Comparison of ENCODE assay signal across 14 cellular contexts in the genomic region with DNA sequence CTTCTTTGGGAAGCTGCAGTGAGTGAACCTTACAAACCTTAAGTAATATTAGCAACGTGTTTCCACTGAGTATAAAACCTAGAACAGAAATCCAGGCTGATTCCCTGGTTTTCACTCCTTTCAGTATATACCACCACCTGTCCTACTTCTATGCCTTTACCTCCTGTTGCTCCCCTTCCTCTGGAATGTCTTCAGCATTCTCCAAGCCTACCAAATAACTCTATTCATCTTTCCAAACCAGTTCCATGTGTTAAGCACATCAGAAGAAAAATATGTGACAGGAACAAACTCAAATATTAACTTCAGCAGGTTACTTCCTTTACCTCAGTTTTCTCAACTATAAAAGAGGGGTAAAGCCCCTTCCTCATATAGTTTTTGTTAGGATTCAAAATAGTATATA. TPM values are rescaled to one million over a fixed set of nuclear protein-coding genes. Genes with fewer than 3 reads are reported as not detected.
DNase-seq lines count a peak whose midpoint lies in the region; ATAC-seq, FAIRE-seq and TF ChIP-seq lines count a peak whose summit lies in the region.
"Had no signal": no experiment of that assay in that cellular context is flagged by ENCODE, and none has a peak within 500 bp of the region (broad histone marks: within the 10 kb centered on the region; RNA-seq: fewer than 3 reads in every experiment).

No MANE protein-coding gene starts in this region.

- peaks cover 14% of the 10 kb centered on the region for H3K27me3 Mint-ChIP-seq in memory B cell

- no peaks in the 10 kb centered on the region for H3K9me3 ChIP-seq in stomach smooth muscle (ENCODE audit: control insufficient read depth in 2 of 2, low read length in 2 of 2)
- H3K9me3 ChIP-seq: spleen had no signal

- POLR2A ChIA-PET in GM10248 (lab: Yijun Ruan, JAX): no interaction called here

- TF ChIP-seq CTCF in GM10248 (IDR thresholded peaks at IDR 0.05; ENCODE audit: control extremely low read depth, extremely low read depth, low read depth, missing control alignments): no peak

- peaks cover 10% of the 10 kb centered on the region for H3K36me3 Mint-ChIP-seq in memory B cell

- peak; percentile 33 for DNase-seq in EL
- DNase-seq in memory B cell (ENCODE audit: low spot score in 2 of 2): no peak
- no peak for DNase-seq in NCI-H345 treated with DMSO at 0.1 percent for 48 hours (lab: John Stamatoyannopoulos, UW; ENCODE audit: unreplicated experiment)
- no peak for DNase-seq in HTR-8/SVneo (ENCODE audit: insufficient read length, low spot score)
- DNase-seq in GM10248 (ENCODE audit: extremely low spot score): no peak
- DNase-seq: activated effector memory CD4-positive, alpha-beta T cell treated with Interleukin-2 at 50 U/mL for 16 hours; Calu3; NCI-H1436 treated with DMSO at 0.1 percent for 48 hours; NCI-H2227 treated with DMSO at 0.1 percent for 48 hours; spleen had no signal

- H3K4me1 ChIP-seq in stomach smooth muscle (ENCODE audit: control insufficient read depth, insufficient read depth, low read length): peaks cover 15% of the 10 kb centered on the region

- ATAC-seq in SK-N-SH treated with all-trans-retinoic acid at 6 μM for 48 hours (peak; percentile 31), memory B cell (ENCODE audit: low read depth) (no peak), esophagus mucosa (no peak)

- peak overlapping the region; percentile 73 for H3K27ac ChIP-seq in stomach smooth muscle (ENCODE audit: low read length)

- no peak overlapping the region for H3K4me3 Mint-ChIP-seq in memory B cell

- FAIRE-seq in HTR-8/SVneo (lab: Jason Lieb, UNC): no peak
- FAIRE-seq: GM19239 had no signal

- no peak overlapping the region for H3K9ac ChIP-seq in stomach smooth muscle (ENCODE audit: low read length in 2 of 2)

- H3K27ac Mint-ChIP-seq in memory B cell: peak overlapping the region; percentile 24

- no peaks in the 10 kb centered on the region for H3K27me3 ChIP-seq in stomach smooth muscle (ENCODE audit: control insufficient read depth in 1 of 2, insufficient read depth in 2 of 2, low read length in 2 of 2)
- H3K27me3 ChIP-seq: spleen had no signal

- CTCF ChIA-PET in GM10248 (lab: Yijun Ruan, JAX): interaction anchor here (1.0 to 2.1 kb wide), 6 partner anchors 9 to 32 kb away, joined by 3 to 6 read pairs (median 6); no protein-coding TSS in a partner anchor

- H3K36me3 ChIP-seq in stomach smooth muscle (ENCODE audit: control insufficient read depth in 2 of 2, insufficient read depth in 2 of 2, low read length in 2 of 2): no peaks in the 10 kb centered on the region

- H3K4me3 ChIP-seq in stomach smooth muscle (ENCODE audit: low read length in 2 of 2): no peak overlapping the region
- H3K4me3 ChIP-seq: spleen had no signal

- no peaks in the 10 kb centered on the region for H3K9me3 Mint-ChIP-seq in memory B cell

- peaks cover 2% of the 10 kb centered on the region for H3K4me1 Mint-ChIP-seq in memory B cell

TF ChIP-seq in SK-N-SH treated with all-trans-retinoic acid at 6 μM for 48 hours, 23 proteins besides CTCF, POLR2A, EP300 and RAD21:
- no peak for TF ChIP-seq TCF4 (CRISPR knock-in tag; IDR thresholded peaks at IDR 0.05; ENCODE audit: borderline replicate concordance)
- no peak for TF ChIP-seq POU6F1 (CRISPR knock-in tag; IDR thresholded peaks at IDR 0.05; ENCODE audit: borderline replicate concordance, low read depth)
- no peak for TF ChIP-seq ZNF70 (CRISPR knock-in tag; IDR thresholded peaks at IDR 0.05)
- no peak for TF ChIP-seq ZNF8 (CRISPR knock-in tag; IDR thresholded peaks at IDR 0.05)
- no peak for TF ChIP-seq BACH2 (CRISPR knock-in tag; IDR thresholded peaks at IDR 0.05; ENCODE audit: borderline replicate concordance)
- no peak for TF ChIP-seq ZNF565 (CRISPR knock-in tag; conservative IDR thresholded peaks at IDR 0.05; ENCODE audit: low read depth)
- no peak for TF ChIP-seq ZFP3 (CRISPR knock-in tag; IDR thresholded peaks at IDR 0.05)
- TF ChIP-seq, protein P1, sequence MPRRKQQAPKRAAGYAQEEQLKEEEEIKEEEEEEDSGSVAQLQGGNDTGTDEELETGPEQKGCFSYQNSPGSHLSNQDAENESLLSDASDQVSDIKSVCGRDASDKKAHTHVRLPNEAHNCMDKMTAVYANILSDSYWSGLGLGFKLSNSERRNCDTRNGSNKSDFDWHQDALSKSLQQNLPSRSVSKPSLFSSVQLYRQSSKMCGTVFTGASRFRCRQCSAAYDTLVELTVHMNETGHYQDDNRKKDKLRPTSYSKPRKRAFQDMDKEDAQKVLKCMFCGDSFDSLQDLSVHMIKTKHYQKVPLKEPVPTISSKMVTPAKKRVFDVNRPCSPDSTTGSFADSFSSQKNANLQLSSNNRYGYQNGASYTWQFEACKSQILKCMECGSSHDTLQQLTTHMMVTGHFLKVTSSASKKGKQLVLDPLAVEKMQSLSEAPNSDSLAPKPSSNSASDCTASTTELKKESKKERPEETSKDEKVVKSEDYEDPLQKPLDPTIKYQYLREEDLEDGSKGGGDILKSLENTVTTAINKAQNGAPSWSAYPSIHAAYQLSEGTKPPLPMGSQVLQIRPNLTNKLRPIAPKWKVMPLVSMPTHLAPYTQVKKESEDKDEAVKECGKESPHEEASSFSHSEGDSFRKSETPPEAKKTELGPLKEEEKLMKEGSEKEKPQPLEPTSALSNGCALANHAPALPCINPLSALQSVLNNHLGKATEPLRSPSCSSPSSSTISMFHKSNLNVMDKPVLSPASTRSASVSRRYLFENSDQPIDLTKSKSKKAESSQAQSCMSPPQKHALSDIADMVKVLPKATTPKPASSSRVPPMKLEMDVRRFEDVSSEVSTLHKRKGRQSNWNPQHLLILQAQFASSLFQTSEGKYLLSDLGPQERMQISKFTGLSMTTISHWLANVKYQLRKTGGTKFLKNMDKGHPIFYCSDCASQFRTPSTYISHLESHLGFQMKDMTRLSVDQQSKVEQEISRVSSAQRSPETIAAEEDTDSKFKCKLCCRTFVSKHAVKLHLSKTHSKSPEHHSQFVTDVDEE (CRISPR knock-in tag; IDR thresholded peaks at IDR 0.05): no peak
- no peak for TF ChIP-seq CSDC2 (CRISPR knock-in tag; IDR thresholded peaks at IDR 0.05)

RNA-seq across cellular contexts. Expression of gene LIMA1, which starts 39.8 kb away (rescaled TPM):
- 53.9 TPM for total RNA-seq in esophagus mucosa
